Comparison of ENCODE assay signal across 8 cellular contexts in genomic region chr19:12331211-12331941, GRCh38. TPM values are rescaled to one million over a fixed set of nuclear protein-coding genes. Genes with fewer than 3 reads are reported as not detected.
DNase-seq lines count a peak whose midpoint lies in the region; TF ChIP-seq lines count a peak whose summit lies in the region.

No MANE protein-coding gene starts in this region.

- H3K27ac ChIP-seq in coronary artery: no peak overlapping the region
- H3K27ac ChIP-seq in uterus: no peak overlapping the region

- H3K9me3 ChIP-seq in uterus: no peaks in the 10 kb centered on the region

- H3K36me3 ChIP-seq in uterus: no peaks in the 10 kb centered on the region

- H3K4me3 ChIP-seq in coronary artery (no peak overlapping the region), uterus (no peak overlapping the region)

- TF ChIP-seq POLR2A in uterus (IDR thresholded peaks at IDR 0.05): no peak

- peaks cover 0 to 5% of the 10 kb centered on the region in 2 donors for H3K4me1 ChIP-seq in uterus

- TF ChIP-seq CTCF in GM10266 (IDR thresholded peaks at IDR 0.05; ENCODE audit: control insufficient read depth, insufficient read depth, low read depth, missing control alignments): no peak
- TF ChIP-seq CTCF in coronary artery (IDR thresholded peaks at IDR 0.05): no peak
- TF ChIP-seq CTCF in uterus (IDR thresholded peaks at IDR 0.05): no peak

- peak; percentile 85 for DNase-seq in GM10266 (ENCODE audit: extremely low spot score)
- peak; percentile 97 for DNase-seq in OCI-M1 (lab: John Stamatoyannopoulos, UW)
- DNase-seq in activated gamma-delta T cell treated with anti-CD3 and anti-CD28 coated beads, Interleukin-2, amount 50 U/mL, for 16 hours (ENCODE audit: low read depth): peak; percentile 61
- peak; percentile 11 for DNase-seq in retina
- DNase-seq in coronary artery (ENCODE audit: low spot score): no peak
- no peak for DNase-seq in NOMO-1 (lab: John Stamatoyannopoulos, UW; ENCODE audit: unreplicated experiment in 2 of 2)
- no peak for DNase-seq in NCI-H1436 (lab: John Stamatoyannopoulos, UW)
- DNase-seq in uterus: no peak

- intact Hi-C loops in uterus (cut with DNase I; ENCODE audit: low total_unique reads): no loop called here

- no peaks in the 10 kb centered on the region for H3K27me3 ChIP-seq in uterus

RNA-seq across cellular contexts. Expression of gene ZNF563, which starts 2.1 kb away (rescaled TPM):
- 1 to 10 TPM; 6.4 to 9.7 (median 7.9) TPM for total RNA-seq in uterus

RNA-seq across cellular contexts. Expression of gene ZNF442, which starts 34.1 kb away (rescaled TPM):
- 10 to 100 TPM in 2 of 4 donors, 1 to 10 TPM in 2; 5.0 to 15.4 (median 9.5) TPM for total RNA-seq in uterus

RNA-seq across cellular contexts. Expression of gene ZNF44, which starts 36.7 kb away (rescaled TPM):
- 10 to 100 TPM in 2 of 4 donors, 1 to 10 TPM in 2; 5.0 to 29.7 (median 15.2) TPM for total RNA-seq in uterus

Comparison
In these comparisons a context has a peak if more than half of its experiments do, and no peak if none do; other contexts are left out.
1. DNase-seq: peak in GM10266 (single experiment), OCI-M1 (single experiment), activated gamma-delta T cell treated with anti-CD3 and anti-CD28 coated beads, Interleukin-2, amount 50 U/mL, for 16 hours (single experiment) and retina (single experiment); none in coronary artery (single experiment), NOMO-1 (0 of 2), NCI-H1436 (single experiment) and uterus (0 of 2).